19 cellular contexts compared by ENCODE assay signal in the genomic region with DNA sequence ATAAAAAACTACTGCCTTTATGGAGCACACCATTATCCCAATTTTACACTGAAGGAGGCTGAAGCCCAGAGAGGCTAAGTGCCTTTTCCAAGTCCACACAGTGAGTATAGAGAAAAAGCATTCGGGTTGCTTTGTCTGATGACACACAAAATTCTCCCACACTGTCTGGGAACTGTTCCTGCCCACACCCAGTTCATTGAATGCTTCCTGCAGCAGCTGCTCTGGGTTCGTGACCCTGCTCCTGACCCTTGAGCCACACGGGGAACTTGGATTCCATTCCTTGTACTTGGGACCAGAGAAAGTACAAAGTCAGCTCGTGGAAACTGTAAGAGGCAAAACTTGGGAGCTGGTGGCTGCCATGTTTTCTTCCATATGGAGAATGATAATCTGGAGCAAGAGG. TPM values are rescaled to one million over a fixed set of nuclear protein-coding genes. Genes with fewer than 3 reads are reported as not detected.
DNase-seq lines count a peak whose midpoint lies in the region; ATAC-seq, FAIRE-seq and TF ChIP-seq lines count a peak whose summit lies in the region.
"Had no signal": no experiment of that assay in that cellular context is flagged by ENCODE, and none has a peak within 500 bp of the region (broad histone marks: within the 10 kb centered on the region; RNA-seq: fewer than 3 reads in every experiment).

No MANE protein-coding gene starts in this region.

- no peak overlapping the region for H3K9ac ChIP-seq in liver (ENCODE audit: low read depth in 1 of 2, low read length in 2 of 2)

- peak in 3 of 4 donors; percentile 28 to 86 (median 33) for ATAC-seq in heart left ventricle
- ATAC-seq: activated CD4-positive, alpha-beta T cell treated with anti-CD3 and anti-CD28 coated beads for 36 hours; stimulated activated naive B cell treated with anti-CD40 and anti-IgM and Interleukin-4, amounts not matched to agents 10 μg/mL and 1 μg/mL and 100 μg/mL, for 72 hours had no signal

- intact Hi-C loops in heart left ventricle (cut with DNase I) (no loop called here), testis (cut with DNase I; ENCODE audit: low total_unique reads) (no loop called here)

- H3K36me3 ChIP-seq in heart left ventricle, result no peaks in the 10 kb centered on the region
- H3K36me3 ChIP-seq in right atrium auricular region, result no peaks in the 10 kb centered on the region
- H3K36me3 ChIP-seq in bronchial epithelial cell (ENCODE audit: control insufficient read depth, insufficient read depth, low read length), result no peaks in the 10 kb centered on the region
- H3K36me3 ChIP-seq in liver (ENCODE audit: control insufficient read depth in 4 of 4, insufficient read depth in 3 of 4, low read depth in 1 of 4, low read length in 3 of 4), result no peaks in the 10 kb centered on the region
- no peaks in the 10 kb centered on the region for H3K36me3 ChIP-seq in testis (ENCODE audit: low read depth, missing control alignments)
- H3K36me3 ChIP-seq: upper lobe of left lung had no signal

- H3K9me3 ChIP-seq in heart left ventricle (no peaks in the 10 kb centered on the region), right atrium auricular region (no peaks in the 10 kb centered on the region), liver (ENCODE audit: control insufficient read depth in 4 of 4, low read length in 3 of 4) (no peaks in the 10 kb centered on the region), testis (no peaks in the 10 kb centered on the region)
- H3K9me3 ChIP-seq: upper lobe of left lung had no signal

- WGBS in heart left ventricle, 4 donors, result 36 to 53% (median 49%) methylated on average over 4 of the region's 4 CpGs
- WGBS in liver, result 31% methylated on average over 4 of the region's 4 CpGs
- WGBS in testis, 2 donors, result 36 to 47% methylated on average over 4 of the region's 4 CpGs

- H3K27ac ChIP-seq in heart left ventricle (no peak overlapping the region), right atrium auricular region (no peak overlapping the region), liver (ENCODE audit: low read depth in 1 of 2, low read length in 2 of 2) (no peak overlapping the region), testis (no peak overlapping the region)
- H3K27ac ChIP-seq: epithelial cell of prostate, SK-N-MC, upper lobe of left lung had no signal

- peak in 3 of 5 donors; percentile 21 to 56 (median 32) for DNase-seq in heart left ventricle
- no peak for DNase-seq in right atrium auricular region (ENCODE audit: low spot score)
- no peak for DNase-seq in bronchial epithelial cell (ENCODE audit: low read depth)
- DNase-seq in testis, result peak; percentile 34
- no peak for DNase-seq in stimulated activated CD4-positive, alpha-beta T cell treated with anti-CD3 and anti-CD28 coated beads, Interleukin-12 subunit alpha, Interleukin-12 subunit beta, amount 100 ng/mL, for 4 hours
- DNase-seq in activated gamma-delta T cell treated with Interleukin-2 at 50 U/mL for 16 hours, result no peak
- DNase-seq in cerebellar cortex (ENCODE audit: low spot score), result no peak
- DNase-seq: activated CD4-positive, alpha-beta T cell treated with anti-CD3 and anti-CD28 coated beads for 36 hours; activated CD8-positive, alpha-beta memory T cell treated with anti-CD3 and anti-CD28 coated beads, Interleukin-2, amount 50 U/mL, for 48 hours; activated naive CD4-positive, alpha-beta T cell treated with Interleukin-2 at 50 U/mL for 16 hours; CD8-positive, alpha-beta memory T cell; dermis blood vessel endothelial cell; kidney glomerular epithelial cell; NCI-H146; stimulated activated naive B cell treated with anti-CD40 and anti-IgM and Interleukin-4, amounts not matched to agents 10 μg/mL and 1 μg/mL and 100 μg/mL, for 72 hours; upper lobe of left lung had no signal

- H3K27me3 ChIP-seq in heart left ventricle (no peaks in the 10 kb centered on the region), right atrium auricular region (no peaks in the 10 kb centered on the region), bronchial epithelial cell (ENCODE audit: control insufficient read depth, insufficient read depth, low read length) (no peaks in the 10 kb centered on the region), liver (ENCODE audit: control insufficient read depth in 4 of 4, insufficient read depth in 4 of 4, low read length in 3 of 4) (peaks cover 0 to under 1% (median 0%) of the 10 kb centered on the region in 4 donors), testis (no peaks in the 10 kb centered on the region)
- H3K27me3 ChIP-seq: upper lobe of left lung had no signal

- TF ChIP-seq CTCF in heart left ventricle (IDR thresholded peaks at IDR 0.05), result no peak
- TF ChIP-seq CTCF in right atrium auricular region (IDR thresholded peaks at IDR 0.05), result no peak
- TF ChIP-seq CTCF in bronchial epithelial cell (IDR thresholded peaks at IDR 0.05; ENCODE audit: insufficient read depth, low read length, severe bottlenecking), result no peak
- no peak for TF ChIP-seq CTCF in liver (IDR thresholded peaks at IDR 0.05; ENCODE audit: low read depth, low read length, missing input control)
- no peak for TF ChIP-seq CTCF in testis (IDR thresholded peaks at IDR 0.05)

- no peaks in the 10 kb centered on the region for H3K4me1 ChIP-seq in heart left ventricle
- no peaks in the 10 kb centered on the region for H3K4me1 ChIP-seq in right atrium auricular region
- no peaks in the 10 kb centered on the region for H3K4me1 ChIP-seq in liver (ENCODE audit: control insufficient read depth in 4 of 4, insufficient read depth in 4 of 4, low read length in 3 of 4)
- peaks cover 3% of the 10 kb centered on the region for H3K4me1 ChIP-seq in testis
- H3K4me1 ChIP-seq: upper lobe of left lung had no signal

- peak in 1 of 2 donors; percentile 8 for TF ChIP-seq RAD21 in liver (IDR thresholded peaks at IDR 0.05)

- TF ChIP-seq POLR2A in heart left ventricle (IDR thresholded peaks at IDR 0.05), result no peak
- no peak for TF ChIP-seq POLR2A in testis (IDR thresholded peaks at IDR 0.05)

- H3K4me3 ChIP-seq in heart left ventricle (no peak overlapping the region), right atrium auricular region (no peak overlapping the region), bronchial epithelial cell (ENCODE audit: low read depth, low read length) (no peak overlapping the region), liver (ENCODE audit: low read depth in 1 of 3, low read length in 3 of 3) (no peak overlapping the region), testis (no peak overlapping the region)
- H3K4me3 ChIP-seq: SK-N-MC, upper lobe of left lung had no signal

- peak; percentile 73 for FAIRE-seq in bronchial epithelial cell (lab: Jason Lieb, UNC)

TF ChIP-seq in liver, 16 proteins besides CTCF, POLR2A, EP300 and RAD21:
- no peak for TF ChIP-seq EGR1 (IDR thresholded peaks at IDR 0.05; ENCODE audit: low read depth in 2 of 2)
- TF ChIP-seq RXRA (IDR thresholded peaks at IDR 0.05), result peak in 1 of 2 donors; percentile 35
- peak; percentile 88 for TF ChIP-seq NR2F2 (IDR thresholded peaks at IDR 0.05)

RNA-seq across cellular contexts. Expression of a gene that starts 57.9 kb away (rescaled TPM):
- total RNA-seq in heart left ventricle (100 to 1,000 TPM in 8 of 9 donors, 10 to 100 TPM in 1; 77.4 to 240 (median 133) TPM), right atrium auricular region (100 to 1,000 TPM in 1 of 2 donors, 10 to 100 TPM in 1; 90.4 to 139 TPM), bronchial epithelial cell (20.4 and 30.0 TPM in 2 replicates), liver (10 to 100 TPM; 36.4 to 58.5 TPM), testis (100 to 1,000 TPM in 1 of 2 donors, 10 to 100 TPM in 1; 73.0 to 304 TPM)
- polyA plus RNA-seq in heart left ventricle (10 to 100 TPM; 55.8 to 63.4 TPM), liver (10 to 100 TPM; 31.3 to 43.1 TPM), testis (ENCODE audit: insufficient read depth, low read depth, low replicate concordance) (224 TPM)

Comparison
In these comparisons a context has a peak if more than half of its experiments do, and no peak if none do; other contexts are left out.
1. DNase-seq: peak in heart left ventricle (3 of 5) and testis (single experiment); none in right atrium auricular region (single experiment), bronchial epithelial cell (single experiment), stimulated activated CD4-positive, alpha-beta T cell treated with anti-CD3 and anti-CD28 coated beads, Interleukin-12 subunit alpha, Interleukin-12 subunit beta, amount 100 ng/mL, for 4 hours (single experiment), activated gamma-delta T cell treated with Interleukin-2 at 50 U/mL for 16 hours (single experiment) and cerebellar cortex (single experiment).